In the genomic region with DNA sequence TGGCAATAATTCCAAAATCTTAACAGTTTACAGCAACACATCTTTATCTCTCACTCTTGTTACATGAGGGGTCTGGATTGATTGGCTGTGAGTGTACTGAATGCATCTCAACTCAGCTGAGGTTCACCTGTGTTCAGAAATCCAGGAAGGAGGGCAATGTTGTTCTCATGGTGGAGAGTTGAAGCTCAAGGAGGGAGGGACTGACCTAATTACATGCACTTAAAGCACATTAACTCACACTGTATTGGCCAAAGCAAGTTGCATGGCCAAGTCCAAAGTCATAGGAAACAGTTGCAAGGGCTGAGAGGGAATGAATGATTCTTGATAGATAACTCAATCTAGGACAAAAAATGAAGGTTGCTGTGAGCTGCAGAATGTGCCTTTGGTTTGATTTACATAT, we compare ENCODE assay signal across 30 cellular contexts.
"Had no signal": no experiment of that assay in that cellular context is flagged by ENCODE, and none has a peak within 500 bp of the region (broad histone marks: within the 10 kb centered on the region; RNA-seq: fewer than 3 reads in every experiment).

No MANE protein-coding gene starts in this region.

- H3K9me3 ChIP-seq: body of pancreas had no signal

- FAIRE-seq: colon, endometrium, frontal cortex had no signal

- H3K4me1 ChIP-seq: body of pancreas had no signal

- H3K36me3 ChIP-seq: WERI-Rb-1 had no signal

- H3K27me3 ChIP-seq: body of pancreas had no signal

- H3K27ac ChIP-seq: body of pancreas, WERI-Rb-1 had no signal

- H3K4me3 ChIP-seq: body of pancreas had no signal

- DNase-seq: activated CD4-positive, alpha-beta T cell treated with anti-CD3 and anti-CD28 coated beads for 36 hours; activated CD4-positive, alpha-beta T cell treated with anti-CD3 and anti-CD28 coated beads, Interleukin-2, amount 10 ng/mL, durations not matched to agents 7 days and 5 days; activated CD4-positive, alpha-beta T cell treated with anti-CD3 and anti-CD28 coated beads, Interleukin-2, amount 50 U/mL, for 4 hours; activated CD4-positive, CD25-positive, alpha-beta regulatory T cell; activated CD4-positive, CD25-positive, alpha-beta regulatory T cell treated with anti-CD3 and anti-CD28 coated beads, Interleukin-2, amount 50 U/mL, for 72 hours; activated CD8-positive, alpha-beta memory T cell treated with anti-CD3 and anti-CD28 coated beads for 24 hours; activated CD8-positive, alpha-beta T cell treated with anti-CD3 and anti-CD28 coated beads for 36 hours; activated effector memory CD4-positive, alpha-beta T cell treated with Interleukin-2 at 50 U/mL for 16 hours; activated gamma-delta T cell treated with Interleukin-2 at 50 U/mL for 16 hours; activated naive CD4-positive, alpha-beta T cell treated with anti-CD3 and anti-CD28 coated beads, Interleukin-2, amount 50 U/mL, for 16 hours; activated naive CD4-positive, alpha-beta T cell treated with Interleukin-2 at 50 U/mL for 16 hours; activated T-cell treated with anti-CD3 and anti-CD28 coated beads, Interleukin-2, amount 50 U/mL, for 4 hours; amniotic stem cell; anterior cingulate cortex; body of pancreas; caudate nucleus; cortex of kidney; dermis blood vessel endothelial cell; effector CD8-positive, alpha-beta T cell; foreskin fibroblast; head of caudate nucleus; T-helper 1 cell; T-helper 17 cell; T1000; WERI-Rb-1 had no signal

- ATAC-seq: activated CD4-positive, alpha-beta T cell treated with anti-CD3 and anti-CD28 coated beads for 36 hours; activated CD8-positive, alpha-beta T cell treated with anti-CD3 and anti-CD28 coated beads for 36 hours; activated T-cell treated with anti-CD3 and anti-CD28 coated beads, Interleukin-2, amount 50 U/mL, for 4 hours; activated T-helper 17 cell treated with anti-CD3 and anti-CD28 coated beads, Interleukin-2, amount 50 U/mL, for 72 hours; body of pancreas; esophagus mucosa; T-helper 17 cell had no signal
